Comparison of ENCODE assay signal across 8 cellular contexts in genomic region chr19:10653732-10654609, GRCh38. TPM values are rescaled to one million over a fixed set of nuclear protein-coding genes. Genes with fewer than 3 reads are reported as not detected.
DNase-seq lines count a peak whose midpoint lies in the region; ATAC-seq lines count a peak whose summit lies in the region.

Gene ILF3, plus strand, starts transcription at chr19:10654346. Its CDS starts 16,260 bp downstream, at chr19:10670606.

- peak within 1 kb of the TSS; percentile 92 for H3K4me3 ChIP-seq in effector memory CD4-positive, alpha-beta T cell (ENCODE audit: insufficient read depth, low read depth, low read length, poor library complexity, severe bottlenecking)

- H3K27ac ChIP-seq in effector memory CD4-positive, alpha-beta T cell (ENCODE audit: insufficient read depth, low read length, poor library complexity, severe bottlenecking), result peak within 1 kb of the TSS; percentile 99

- H3K27me3 ChIP-seq in effector memory CD4-positive, alpha-beta T cell (replicated peaks; ENCODE audit: control insufficient read depth, insufficient read depth, low read length, poor library complexity, severe bottlenecking), result no peaks in the 10 kb centered on the region

- peaks cover 4% of the 10 kb centered on the region for H3K36me3 ChIP-seq in effector memory CD4-positive, alpha-beta T cell (ENCODE audit: control insufficient read depth, insufficient read depth, low read length)

- DNase-seq in COLO668 (lab: John Stamatoyannopoulos, UW; ENCODE audit: unreplicated experiment) (peak; percentile 99), HT1080 (ENCODE audit: low read depth) (peak; percentile 100), NOMO-1 treated with DMSO at 0.1 percent for 48 hours (lab: John Stamatoyannopoulos, UW; ENCODE audit: unreplicated experiment) (peak; percentile 99), lung microvascular endothelial cell (ENCODE audit: low read depth in 2 of 2) (peak; percentile 100)
- peak; percentile 100 for DNase-seq in activated CD8-positive, alpha-beta memory T cell treated with anti-CD3 and anti-CD28 coated beads for 4 hours (ENCODE audit: low read depth in 2 of 2)
- peak; percentile 100 for DNase-seq in effector memory CD4-positive, alpha-beta T cell
- DNase-seq in stimulated activated CD4-positive, alpha-beta T cell treated with anti-CD3 and anti-CD28 coated beads, TNF-alpha, amount 100 ng/mL, for 48 hours (ENCODE audit: low read depth in 3 of 3), result peak; percentile 98 to 100 (median 99)

- H3K9me3 ChIP-seq in effector memory CD4-positive, alpha-beta T cell (ENCODE audit: control insufficient read depth, low read length), result no peaks in the 10 kb centered on the region

- H3K4me1 ChIP-seq in effector memory CD4-positive, alpha-beta T cell (ENCODE audit: control insufficient read depth, insufficient read depth, low read length, poor library complexity, severe bottlenecking), result peaks cover 37% of the 10 kb centered on the region

- ATAC-seq in GM21360 (IDR thresholded peaks at IDR 0.05; ENCODE audit: unreplicated experiment), result peak; percentile 65

RNA-seq across cellular contexts. Expression of gene ILF3, which starts in this region (rescaled TPM):
- total RNA-seq in HT1080 (2014; rRNA removed; shearing (Covaris generic)), result 169 and 184 TPM in 2 replicates
- 178 and 200 TPM in 2 replicates for polyA plus RNA-seq in HT1080 (2015; cell fraction: cytosol; rRNA removed)
- polyA plus RNA-seq in HT1080 (2015; cell fraction: nucleus; rRNA removed), result 470 and 506 TPM in 2 replicates
- 57.7 and 71.3 TPM in 2 replicates for total RNA-seq in lung microvascular endothelial cell

Comparison
In these comparisons a context has a peak if more than half of its experiments do, and no peak if none do; other contexts are left out.
1. Peak in every context shown above with its lines: DNase-seq, ATAC-seq, H3K4me3 ChIP-seq and H3K27ac ChIP-seq.